In the genomic region with DNA sequence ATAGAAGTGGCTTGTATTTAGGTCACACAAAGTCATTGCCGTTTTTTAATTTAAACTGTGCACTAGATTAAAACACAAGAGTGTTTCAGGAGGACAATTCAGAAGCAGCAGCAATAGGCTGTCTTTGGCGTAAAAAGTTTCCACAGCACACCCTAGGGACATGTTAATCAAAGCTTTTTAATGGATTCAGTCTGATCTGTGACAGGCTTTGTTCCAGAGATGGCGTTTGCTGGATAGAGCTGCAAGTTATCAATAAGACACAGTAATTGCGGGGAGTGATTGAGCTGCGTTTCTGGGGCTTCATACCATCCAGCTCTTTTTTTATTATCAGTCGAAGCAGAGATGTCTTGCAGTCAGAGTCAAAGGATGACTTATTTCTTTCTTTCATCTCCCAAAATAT, we compare ENCODE assay signal across 18 cellular contexts.
DNase-seq lines count a peak whose midpoint lies in the region; ATAC-seq and TF ChIP-seq lines count a peak whose summit lies in the region.
"Had no signal": no experiment of that assay in that cellular context is flagged by ENCODE, and none has a peak within 500 bp of the region (broad histone marks: within the 10 kb centered on the region; RNA-seq: fewer than 3 reads in every experiment).

No MANE protein-coding gene starts in this region.

- ATAC-seq in effector memory CD8-positive, alpha-beta T cell (replicated peaks), result no peak
- ATAC-seq in HG03571 (IDR thresholded peaks at IDR 0.05; ENCODE audit: unreplicated experiment), result no peak

- H3K4me1 Mint-ChIP-seq in glutamatergic neuron (ENCODE audit: low read depth, unreplicated experiment), result peaks cover 16% of the 10 kb centered on the region
- H3K4me1 Mint-ChIP-seq in effector memory CD8-positive, alpha-beta T cell (ENCODE audit: low read depth in 2 of 2), result no peaks in the 10 kb centered on the region
- H3K4me1 Mint-ChIP-seq: CD4-positive, alpha-beta memory T cell had no signal

- H3K4me3 ChIP-seq in HAP-1, result no peak overlapping the region
- H3K4me3 ChIP-seq: GM23248, Peyer's patch had no signal

- no peaks in the 10 kb centered on the region for H3K27me3 ChIP-seq in HAP-1 (ENCODE audit: low read depth)
- H3K27me3 ChIP-seq: Peyer's patch had no signal

- H3K4me3 Mint-ChIP-seq in glutamatergic neuron (ENCODE audit: unreplicated experiment), result peak overlapping the region; percentile 70
- H3K4me3 Mint-ChIP-seq in effector memory CD8-positive, alpha-beta T cell, result no peak overlapping the region
- H3K4me3 Mint-ChIP-seq: B cell; CD4-positive, alpha-beta memory T cell had no signal

- DNase-seq in HAP-1 (ENCODE audit: low spot score in 2 of 2) (peak; percentile 36 to 62), NCI-H69 (lab: John Stamatoyannopoulos, UW) (peak; percentile 58), glutamatergic neuron (no peak), substantia nigra (lab: John Stamatoyannopoulos, UW) (no peak), NCI-H524 treated with DMSO at 0.1 percent for 48 hours (lab: John Stamatoyannopoulos, UW) (no peak)
- DNase-seq in effector memory CD8-positive, alpha-beta T cell, result no peak
- DNase-seq: CD4-positive, alpha-beta memory T cell; DMS79 treated with DMSO at 0.1 percent for 48 hours; GDM1; GM23248; MM.1S; NCI-H1105 treated with DMSO at 0.1 percent for 48 hours; NCI-H2081; NCI-H345; Peyer's patch; Right ventricle myocardium superior had no signal

- H3K4me1 ChIP-seq in HAP-1, result peaks cover 15% of the 10 kb centered on the region
- H3K4me1 ChIP-seq: Peyer's patch had no signal

- TF ChIP-seq CTCF in glutamatergic neuron (IDR thresholded peaks at IDR 0.05; ENCODE audit: partially characterized antibody, unreplicated experiment), result no peak

- H3K27me3 Mint-ChIP-seq in glutamatergic neuron (ENCODE audit: unreplicated experiment), result no peaks in the 10 kb centered on the region
- no peaks in the 10 kb centered on the region for H3K27me3 Mint-ChIP-seq in effector memory CD8-positive, alpha-beta T cell
- H3K27me3 Mint-ChIP-seq: B cell; CD4-positive, alpha-beta memory T cell had no signal

- H3K9me3 Mint-ChIP-seq in glutamatergic neuron (ENCODE audit: unreplicated experiment), result no peaks in the 10 kb centered on the region
- H3K9me3 Mint-ChIP-seq in effector memory CD8-positive, alpha-beta T cell, result peaks cover 11 to 14% of the 10 kb centered on the region in 2 donors

- H3K27ac ChIP-seq in substantia nigra (ENCODE audit: low read depth, low read length, poor library complexity, severe bottlenecking), result peak overlapping the region; percentile 37
- H3K27ac ChIP-seq: GM23248, Peyer's patch had no signal

- H3K36me3 Mint-ChIP-seq in glutamatergic neuron (ENCODE audit: unreplicated experiment), result peaks cover 6% of the 10 kb centered on the region
- H3K36me3 Mint-ChIP-seq in effector memory CD8-positive, alpha-beta T cell (ENCODE audit: insufficient read depth), result no peaks in the 10 kb centered on the region
- H3K36me3 Mint-ChIP-seq: CD4-positive, alpha-beta memory T cell had no signal

- peak overlapping the region; percentile 29 for H3K27ac Mint-ChIP-seq in glutamatergic neuron (ENCODE audit: unreplicated experiment)
- H3K27ac Mint-ChIP-seq in effector memory CD8-positive, alpha-beta T cell, result no peak overlapping the region
- H3K27ac Mint-ChIP-seq: B cell; CD4-positive, alpha-beta memory T cell had no signal

- H3K36me3 ChIP-seq in HAP-1 (replicated peaks), result no peaks in the 10 kb centered on the region
- H3K36me3 ChIP-seq: Peyer's patch had no signal

- in situ Hi-C loops in HAP-1 (cut with MboI; ENCODE audit: low sequenced_read_pairs), result no loop called here

- no peaks in the 10 kb centered on the region for H3K9me3 ChIP-seq in HAP-1
- H3K9me3 ChIP-seq: Peyer's patch had no signal

Comparison
In these comparisons a context has a peak if more than half of its experiments do, and no peak if none do; other contexts are left out.
1. DNase-seq: peak in HAP-1 (2 of 2) and NCI-H69 (single experiment); none in glutamatergic neuron (single experiment), substantia nigra (0 of 49), NCI-H524 treated with DMSO at 0.1 percent for 48 hours (single experiment) and effector memory CD8-positive, alpha-beta T cell (0 of 3).